Comparison of ENCODE assay signal across 3 cellular contexts in the genomic region with DNA sequence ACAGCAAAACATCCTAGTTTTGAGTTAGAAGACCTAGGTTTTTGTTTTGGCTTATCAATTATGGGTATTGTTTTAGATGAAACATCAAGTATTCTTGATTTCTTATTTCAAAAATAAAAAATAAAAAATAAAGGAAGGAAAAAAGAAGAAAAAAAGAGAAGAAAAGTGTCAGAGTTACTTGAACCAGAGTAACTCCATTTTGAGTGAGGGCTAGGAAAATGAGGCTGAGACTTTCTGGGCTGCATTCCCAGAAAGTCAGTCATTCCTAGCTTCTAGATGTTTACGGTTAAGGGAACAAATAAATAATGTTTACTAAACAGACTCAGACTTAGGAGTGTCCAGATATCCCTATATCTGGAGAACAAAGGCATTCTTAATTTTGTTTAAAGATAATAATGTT.
A peak's percentile ranks its signal among the peaks of the same experiment; 100 is the strongest.
TF ChIP-seq lines count a peak whose summit lies in the region.

No MANE protein-coding gene starts in this region.

TF ChIP-seq in SK-N-SH, 30 proteins besides CTCF, POLR2A, EP300 and RAD21 (continues in another document):
- TF ChIP-seq TCF12 (IDR thresholded peaks at IDR 0.05) (no peak), RCOR1 (IDR thresholded peaks at IDR 0.05; ENCODE audit: low read length) (no peak), NRF1 (IDR thresholded peaks at IDR 0.05; ENCODE audit: low read depth, low read length) (no peak), FOXJ3 (CRISPR knock-in tag; IDR thresholded peaks at IDR 0.05) (no peak), JUND (IDR thresholded peaks at IDR 0.05) (no peak), TEAD4 (IDR thresholded peaks at IDR 0.05; ENCODE audit: borderline replicate concordance, insufficient read depth) (no peak), ELF1 (IDR thresholded peaks at IDR 0.05) (no peak), CHD2 (IDR thresholded peaks at IDR 0.05; ENCODE audit: low read length, partially characterized antibody) (no peak), FOSL2 (IDR thresholded peaks at IDR 0.05; ENCODE audit: borderline replicate concordance, low read depth) (no peak), SIN3A (IDR thresholded peaks at IDR 0.05; ENCODE audit: borderline replicate concordance, low read depth, low read length) (no peak), RFX5 (IDR thresholded peaks at IDR 0.05; ENCODE audit: low read length) (no peak), MXI1 (IDR thresholded peaks at IDR 0.05; ENCODE audit: low read depth, low read length) (no peak)
- TF ChIP-seq, protein P1, sequence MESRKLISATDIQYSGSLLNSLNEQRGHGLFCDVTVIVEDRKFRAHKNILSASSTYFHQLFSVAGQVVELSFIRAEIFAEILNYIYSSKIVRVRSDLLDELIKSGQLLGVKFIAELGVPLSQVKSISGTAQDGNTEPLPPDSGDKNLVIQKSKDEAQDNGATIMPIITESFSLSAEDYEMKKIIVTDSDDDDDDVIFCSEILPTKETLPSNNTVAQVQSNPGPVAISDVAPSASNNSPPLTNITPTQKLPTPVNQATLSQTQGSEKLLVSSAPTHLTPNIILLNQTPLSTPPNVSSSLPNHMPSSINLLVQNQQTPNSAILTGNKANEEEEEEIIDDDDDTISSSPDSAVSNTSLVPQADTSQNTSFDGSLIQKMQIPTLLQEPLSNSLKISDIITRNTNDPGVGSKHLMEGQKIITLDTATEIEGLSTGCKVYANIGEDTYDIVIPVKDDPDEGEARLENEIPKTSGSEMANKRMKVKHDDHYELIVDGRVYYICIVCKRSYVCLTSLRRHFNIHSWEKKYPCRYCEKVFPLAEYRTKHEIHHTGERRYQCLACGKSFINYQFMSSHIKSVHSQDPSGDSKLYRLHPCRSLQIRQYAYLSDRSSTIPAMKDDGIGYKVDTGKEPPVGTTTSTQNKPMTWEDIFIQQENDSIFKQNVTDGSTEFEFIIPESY (IDR thresholded peaks at IDR 0.05; ENCODE audit: borderline replicate concordance, low read depth) = no peak
- TF ChIP-seq, protein P2, sequence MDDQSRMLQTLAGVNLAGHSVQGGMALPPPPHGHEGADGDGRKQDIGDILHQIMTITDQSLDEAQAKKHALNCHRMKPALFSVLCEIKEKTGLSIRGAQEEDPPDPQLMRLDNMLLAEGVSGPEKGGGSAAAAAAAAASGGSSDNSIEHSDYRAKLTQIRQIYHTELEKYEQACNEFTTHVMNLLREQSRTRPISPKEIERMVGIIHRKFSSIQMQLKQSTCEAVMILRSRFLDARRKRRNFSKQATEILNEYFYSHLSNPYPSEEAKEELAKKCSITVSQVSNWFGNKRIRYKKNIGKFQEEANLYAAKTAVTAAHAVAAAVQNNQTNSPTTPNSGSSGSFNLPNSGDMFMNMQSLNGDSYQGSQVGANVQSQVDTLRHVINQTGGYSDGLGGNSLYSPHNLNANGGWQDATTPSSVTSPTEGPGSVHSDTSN (IDR thresholded peaks at IDR 0.05) = no peak
- TF ChIP-seq, protein P3, sequence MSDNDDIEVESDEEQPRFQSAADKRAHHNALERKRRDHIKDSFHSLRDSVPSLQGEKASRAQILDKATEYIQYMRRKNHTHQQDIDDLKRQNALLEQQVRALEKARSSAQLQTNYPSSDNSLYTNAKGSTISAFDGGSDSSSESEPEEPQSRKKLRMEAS (IDR thresholded peaks at IDR 0.05; ENCODE audit: low read depth) = no peak

TF ChIP-seq in SK-N-SH treated with all-trans-retinoic acid at 6 μM for 48 hours, 23 proteins besides CTCF, POLR2A, EP300 and RAD21:
- TF ChIP-seq GLIS3 (CRISPR knock-in tag; IDR thresholded peaks at IDR 0.05) (no peak), ZNF70 (CRISPR knock-in tag; IDR thresholded peaks at IDR 0.05) (no peak), RARB (CRISPR knock-in tag; IDR thresholded peaks at IDR 0.05) (no peak), BACH2 (CRISPR knock-in tag; IDR thresholded peaks at IDR 0.05; ENCODE audit: borderline replicate concordance) (no peak), ARNTL (CRISPR knock-in tag; IDR thresholded peaks at IDR 0.05; ENCODE audit: borderline replicate concordance, low read depth) (no peak), SNAI2 (CRISPR knock-in tag; IDR thresholded peaks at IDR 0.05) (no peak), OSR1 (CRISPR knock-in tag; IDR thresholded peaks at IDR 0.05) (no peak)
- TF ChIP-seq, protein P4, sequence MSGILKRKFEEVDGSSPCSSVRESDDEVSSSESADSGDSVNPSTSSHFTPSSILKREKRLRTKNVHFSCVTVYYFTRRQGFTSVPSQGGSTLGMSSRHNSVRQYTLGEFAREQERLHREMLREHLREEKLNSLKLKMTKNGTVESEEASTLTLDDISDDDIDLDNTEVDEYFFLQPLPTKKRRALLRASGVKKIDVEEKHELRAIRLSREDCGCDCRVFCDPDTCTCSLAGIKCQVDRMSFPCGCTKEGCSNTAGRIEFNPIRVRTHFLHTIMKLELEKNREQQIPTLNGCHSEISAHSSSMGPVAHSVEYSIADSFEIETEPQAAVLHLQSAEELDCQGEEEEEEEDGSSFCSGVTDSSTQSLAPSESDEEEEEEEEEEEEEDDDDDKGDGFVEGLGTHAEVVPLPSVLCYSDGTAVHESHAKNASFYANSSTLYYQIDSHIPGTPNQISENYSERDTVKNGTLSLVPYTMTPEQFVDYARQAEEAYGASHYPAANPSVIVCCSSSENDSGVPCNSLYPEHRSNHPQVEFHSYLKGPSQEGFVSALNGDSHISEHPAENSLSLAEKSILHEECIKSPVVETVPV (CRISPR knock-in tag; IDR thresholded peaks at IDR 0.05) = no peak

TF ChIP-seq in K562, 482 proteins besides CTCF, POLR2A, EP300 and RAD21:
- TF ChIP-seq, protein P5, sequence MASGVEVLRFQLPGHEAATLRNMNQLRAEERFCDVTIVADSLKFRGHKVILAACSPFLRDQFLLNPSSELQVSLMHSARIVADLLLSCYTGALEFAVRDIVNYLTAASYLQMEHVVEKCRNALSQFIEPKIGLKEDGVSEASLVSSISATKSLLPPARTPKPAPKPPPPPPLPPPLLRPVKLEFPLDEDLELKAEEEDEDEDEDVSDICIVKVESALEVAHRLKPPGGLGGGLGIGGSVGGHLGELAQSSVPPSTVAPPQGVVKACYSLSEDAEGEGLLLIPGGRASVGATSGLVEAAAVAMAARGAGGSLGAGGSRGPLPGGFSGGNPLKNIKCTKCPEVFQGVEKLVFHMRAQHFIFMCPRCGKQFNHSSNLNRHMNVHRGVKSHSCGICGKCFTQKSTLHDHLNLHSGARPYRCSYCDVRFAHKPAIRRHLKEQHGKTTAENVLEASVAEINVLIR (CRISPR knock-in tag; IDR thresholded peaks at IDR 0.05) = 0 out of 2 replicates have a peak, but pooled peaks have one; percentile 24
- TF ChIP-seq PTTG1 (tag; IDR thresholded peaks at IDR 0.05; ENCODE audit: low read depth) (peak; percentile 69; the same call in 1 of the 2 replicates), NR2C1 (IDR thresholded peaks at IDR 0.05) (no peak), NR2C1 (tag; IDR thresholded peaks at IDR 0.05) (0 out of 2 replicates have a peak, but pooled peaks have one; percentile 24), ZNF354B (CRISPR knock-in tag; IDR thresholded peaks at IDR 0.05) (no peak), CCAR2 (IDR thresholded peaks at IDR 0.05; ENCODE audit: low read depth, low read length) (no peak), PTRF (tag; IDR thresholded peaks at IDR 0.05) (peak; percentile 63; the same call in 1 of the 2 replicates), DMBX1 (CRISPR knock-in tag; IDR thresholded peaks at IDR 0.05; ENCODE audit: borderline replicate concordance) (peak; percentile 67; the same call in 1 of the 2 replicates), ZNF311 (CRISPR knock-in tag; IDR thresholded peaks at IDR 0.05) (peak; percentile 77; the same call in 1 of the 2 replicates), CXXC5 (CRISPR knock-in tag; IDR thresholded peaks at IDR 0.05) (peak; percentile 15; the same call in 1 of the 2 replicates)
- TF ChIP-seq, protein P6, sequence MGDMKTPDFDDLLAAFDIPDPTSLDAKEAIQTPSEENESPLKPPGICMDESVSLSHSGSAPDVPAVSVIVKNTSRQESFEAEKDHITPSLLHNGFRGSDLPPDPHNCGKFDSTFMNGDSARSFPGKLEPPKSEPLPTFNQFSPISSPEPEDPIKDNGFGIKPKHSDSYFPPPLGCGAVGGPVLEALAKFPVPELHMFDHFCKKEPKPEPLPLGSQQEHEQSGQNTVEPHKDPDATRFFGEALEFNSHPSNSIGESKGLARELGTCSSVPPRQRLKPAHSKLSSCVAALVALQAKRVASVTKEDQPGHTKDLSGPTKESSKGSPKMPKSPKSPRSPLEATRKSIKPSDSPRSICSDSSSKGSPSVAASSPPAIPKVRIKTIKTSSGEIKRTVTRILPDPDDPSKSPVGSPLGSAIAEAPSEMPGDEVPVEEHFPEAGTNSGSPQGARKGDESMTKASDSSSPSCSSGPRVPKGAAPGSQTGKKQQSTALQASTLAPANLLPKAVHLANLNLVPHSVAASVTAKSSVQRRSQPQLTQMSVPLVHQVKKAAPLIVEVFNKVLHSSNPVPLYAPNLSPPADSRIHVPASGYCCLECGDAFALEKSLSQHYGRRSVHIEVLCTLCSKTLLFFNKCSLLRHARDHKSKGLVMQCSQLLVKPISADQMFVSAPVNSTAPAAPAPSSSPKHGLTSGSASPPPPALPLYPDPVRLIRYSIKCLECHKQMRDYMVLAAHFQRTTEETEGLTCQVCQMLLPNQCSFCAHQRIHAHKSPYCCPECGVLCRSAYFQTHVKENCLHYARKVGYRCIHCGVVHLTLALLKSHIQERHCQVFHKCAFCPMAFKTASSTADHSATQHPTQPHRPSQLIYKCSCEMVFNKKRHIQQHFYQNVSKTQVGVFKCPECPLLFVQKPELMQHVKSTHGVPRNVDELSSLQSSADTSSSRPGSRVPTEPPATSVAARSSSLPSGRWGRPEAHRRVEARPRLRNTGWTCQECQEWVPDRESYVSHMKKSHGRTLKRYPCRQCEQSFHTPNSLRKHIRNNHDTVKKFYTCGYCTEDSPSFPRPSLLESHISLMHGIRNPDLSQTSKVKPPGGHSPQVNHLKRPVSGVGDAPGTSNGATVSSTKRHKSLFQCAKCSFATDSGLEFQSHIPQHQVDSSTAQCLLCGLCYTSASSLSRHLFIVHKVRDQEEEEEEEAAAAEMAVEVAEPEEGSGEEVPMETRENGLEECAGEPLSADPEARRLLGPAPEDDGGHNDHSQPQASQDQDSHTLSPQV (IDR thresholded peaks at IDR 0.05) = peak; percentile 68
